In genomic region chr9:126625329-126626116, GRCh38 we compare ENCODE assay signal across 9 cellular contexts. TPM values are rescaled to one million over a fixed set of nuclear protein-coding genes. Genes with fewer than 3 reads are reported as not detected.
DNase-seq lines count a peak whose midpoint lies in the region; ATAC-seq, FAIRE-seq and TF ChIP-seq lines count a peak whose summit lies in the region.
"Had no signal": no experiment of that assay in that cellular context is flagged by ENCODE, and none has a peak within 500 bp of the region (broad histone marks: within the 10 kb centered on the region; RNA-seq: fewer than 3 reads in every experiment).

No MANE protein-coding gene starts in this region.

- peaks cover 5 to 30% (median 19%) of the 10 kb centered on the region in 7 donors for H3K9me3 Mint-ChIP-seq in CD14-positive monocyte
- peaks cover 0 to 2% (median 0%) of the 10 kb centered on the region in 3 donors for H3K9me3 Mint-ChIP-seq in IgD-negative memory B cell
- no peaks in the 10 kb centered on the region for H3K9me3 Mint-ChIP-seq in neural progenitor cell

- intact Hi-C loops in CD14-positive monocyte (cut with micrococcal nuclease) = no loop called here

- peaks cover 97 to 100% (median 98%) of the 10 kb centered on the region in 3 donors for H3K27me3 Mint-ChIP-seq in CD14-positive monocyte (ENCODE audit: low read depth in 3 of 3)
- H3K27me3 Mint-ChIP-seq in IgD-negative memory B cell = peaks cover 72% of the 10 kb centered on the region
- H3K27me3 Mint-ChIP-seq in neural progenitor cell (ENCODE audit: insufficient read depth, low read depth) = peaks cover 54% of the 10 kb centered on the region

- peak overlapping the region; percentile 36 to 55 for H3K4me3 ChIP-seq in duodenal mucosa (ENCODE audit: low read depth in 1 of 2, low read length in 2 of 2)
- H3K4me3 ChIP-seq in neural progenitor cell = peak overlapping the region; percentile 19

- H3K4me1 ChIP-seq in duodenal mucosa (ENCODE audit: control insufficient read depth in 1 of 2, insufficient read depth in 2 of 2, low read length in 2 of 2) (peaks cover 0 to 6% of the 10 kb centered on the region in 2 donors), neural progenitor cell (peaks cover 43% of the 10 kb centered on the region)

- no peaks in the 10 kb centered on the region for H3K79me2 ChIP-seq in neural progenitor cell (ENCODE audit: low read depth)

- DNase-seq in CD14-positive monocyte (ENCODE audit: low spot score) (no peak), neural progenitor cell (ENCODE audit: low spot score) (peak; percentile 88), cortex of kidney (lab: John Stamatoyannopoulos, UW) (no peak), H54 (ENCODE audit: insufficient read length, low spot score) (no peak)
- DNase-seq in activated CD8-positive, alpha-beta memory T cell treated with anti-CD3 and anti-CD28 coated beads, Interleukin-2, amount 50 U/mL, for 4 hours = no peak
- DNase-seq: KG1 had no signal

- H3K27ac ChIP-seq in duodenal mucosa (ENCODE audit: low read depth, low read length) = no peak overlapping the region
- H3K27ac ChIP-seq in neural progenitor cell = no peak overlapping the region

- H3K9me3 ChIP-seq in duodenal mucosa (ENCODE audit: control insufficient read depth in 1 of 2, low read length in 2 of 2) (no peaks in the 10 kb centered on the region), neural progenitor cell (ENCODE audit: low read depth) (no peaks in the 10 kb centered on the region)

- TF ChIP-seq CTCF in CD14-positive monocyte (IDR thresholded peaks at IDR 0.05) = no peak
- no peak for TF ChIP-seq CTCF in neural progenitor cell (IDR thresholded peaks at IDR 0.05)

- peaks cover 55% of the 10 kb centered on the region for H3F3A ChIP-seq in neural progenitor cell (ENCODE audit: low read depth)

- ATAC-seq in GM18873 (IDR thresholded peaks at IDR 0.05; ENCODE audit: low FRiP score, unreplicated experiment) = no peak

- FAIRE-seq in H54 (lab: Jason Lieb, UNC) = no peak

- no peak overlapping the region for H3K27ac Mint-ChIP-seq in CD14-positive monocyte
- no peak overlapping the region for H3K27ac Mint-ChIP-seq in IgD-negative memory B cell
- H3K27ac Mint-ChIP-seq in neural progenitor cell = peak overlapping the region; percentile 72

- H3K4me3 Mint-ChIP-seq in CD14-positive monocyte (peak overlapping the region; percentile 78 to 90), IgD-negative memory B cell (peak overlapping the region; percentile 67 to 90 (median 85)), neural progenitor cell (peak overlapping the region; percentile 86)

- H3K36me3 Mint-ChIP-seq in CD14-positive monocyte (peaks cover 0 to 2% of the 10 kb centered on the region in 2 donors), IgD-negative memory B cell (peaks cover 1% of the 10 kb centered on the region), neural progenitor cell (no peaks in the 10 kb centered on the region)

- peaks cover 98% of the 10 kb centered on the region for H4K20me1 ChIP-seq in neural progenitor cell (ENCODE audit: low read depth)

- no peaks in the 10 kb centered on the region for H3K36me3 ChIP-seq in duodenal mucosa (ENCODE audit: control insufficient read depth in 1 of 2, insufficient read depth in 2 of 2, low read length in 2 of 2)
- H3K36me3 ChIP-seq in neural progenitor cell = no peaks in the 10 kb centered on the region

- H3K9ac ChIP-seq in duodenal mucosa (ENCODE audit: low read depth in 1 of 2, low read length in 2 of 2) (no peak overlapping the region), neural progenitor cell (no peak overlapping the region)

- TF ChIP-seq POLR2A in H54 (IDR thresholded peaks at IDR 0.05; ENCODE audit: low read depth, low read length) = no peak

- H3K4me1 Mint-ChIP-seq in CD14-positive monocyte = peaks cover 11% of the 10 kb centered on the region
- H3K4me1 Mint-ChIP-seq in IgD-negative memory B cell = peaks cover 7 to 17% (median 11%) of the 10 kb centered on the region in 3 donors
- peaks cover 82% of the 10 kb centered on the region for H3K4me1 Mint-ChIP-seq in neural progenitor cell

- H3K27me3 ChIP-seq in duodenal mucosa (ENCODE audit: control insufficient read depth in 1 of 2, insufficient read depth in 2 of 2, low read length in 2 of 2) = peaks cover 81 to 97% of the 10 kb centered on the region in 2 donors
- H3K27me3 ChIP-seq in neural progenitor cell = peaks cover 100% of the 10 kb centered on the region

- H3K4me2 ChIP-seq in neural progenitor cell = peak overlapping the region; percentile 67

- no peak overlapping the region for H2AFZ ChIP-seq in neural progenitor cell (replicated peaks)

RNA-seq across cellular contexts. Expression of gene LMX1B, which starts 11.8 kb away (rescaled TPM):
- polyA plus RNA-seq in CD14-positive monocyte (not detected), IgD-negative memory B cell (not detected)
- 0.19 and 0.50 TPM in 2 replicates for total RNA-seq in neural progenitor cell (ENCODE audit: low replicate concordance)
